In the genomic region with DNA sequence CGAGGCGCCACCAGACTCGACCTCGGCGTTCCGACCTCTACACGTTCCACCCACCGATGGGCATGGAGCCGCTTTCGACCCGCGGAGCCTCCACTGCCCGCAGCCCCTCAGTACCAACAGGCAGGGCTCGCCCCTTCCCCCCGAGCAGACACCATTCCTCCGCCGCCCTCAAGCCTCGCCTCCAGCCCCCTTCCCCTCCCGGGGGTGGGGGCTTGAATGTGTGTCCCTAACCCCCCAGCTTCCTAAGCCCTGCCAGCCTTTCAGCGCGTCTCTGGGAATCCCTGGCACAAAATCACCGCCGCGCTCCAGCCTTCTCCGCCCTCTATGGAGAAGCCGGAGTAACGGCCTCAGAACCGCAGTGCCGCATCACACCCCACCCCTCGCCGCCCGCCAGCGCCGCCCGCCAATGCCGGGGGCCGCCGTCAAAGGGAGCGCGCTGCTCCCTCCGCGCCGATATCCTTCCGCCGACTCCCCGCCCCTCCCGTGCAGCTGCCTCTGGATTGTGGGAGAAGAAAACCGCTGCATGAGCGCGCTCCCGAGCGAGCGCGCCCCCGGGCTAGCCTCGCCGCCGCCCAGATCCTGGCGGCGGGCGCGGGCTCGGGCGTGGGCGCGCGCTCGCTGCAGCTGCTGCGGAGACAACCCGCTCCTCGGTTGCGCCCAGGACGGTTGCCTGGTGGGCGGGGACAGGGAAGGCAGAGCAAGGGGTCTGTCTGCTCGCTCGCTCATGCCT, we compare ENCODE assay signal across 1 cellular context.
TF ChIP-seq lines count a peak whose summit lies in the region.

Gene CCDC88A (minus strand): TSS at position 343 of the 730 bp plus-strand sequence. CDS start 777 bp downstream, outside the sequence.

TF ChIP-seq in HCT116, 20 proteins besides CTCF, POLR2A, EP300 and RAD21:
- TF ChIP-seq POLR2AphosphoS5 (IDR thresholded peaks at IDR 0.05; ENCODE audit: low read depth, low read length): peak; percentile 87
- no peak for TF ChIP-seq EZH2phosphoT487 (IDR thresholded peaks at IDR 0.05; ENCODE audit: borderline replicate concordance)
- TF ChIP-seq FOSL1 (IDR thresholded peaks at IDR 0.05; ENCODE audit: low read depth): no peak; the same call in 1 of the 2 replicates
- peak; percentile 98 for TF ChIP-seq CBX3 (IDR thresholded peaks at IDR 0.05; ENCODE audit: low read depth)
- peak; percentile 76 for TF ChIP-seq SP1 (IDR thresholded peaks at IDR 0.05; ENCODE audit: low read depth)
- TF ChIP-seq, protein P1, sequence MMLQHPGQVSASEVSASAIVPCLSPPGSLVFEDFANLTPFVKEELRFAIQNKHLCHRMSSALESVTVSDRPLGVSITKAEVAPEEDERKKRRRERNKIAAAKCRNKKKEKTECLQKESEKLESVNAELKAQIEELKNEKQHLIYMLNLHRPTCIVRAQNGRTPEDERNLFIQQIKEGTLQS (IDR thresholded peaks at IDR 0.05): no peak; the same call in 1 of the 2 replicates
- peak; percentile 43; the same call in 1 of the 2 replicates for TF ChIP-seq JUND (IDR thresholded peaks at IDR 0.05)
- no peak for TF ChIP-seq ELF1 (IDR thresholded peaks at IDR 0.05; ENCODE audit: borderline replicate concordance, low read depth)
- TF ChIP-seq ZNF274 (IDR thresholded peaks at IDR 0.05; ENCODE audit: low read depth, low read length): no peak
- peak; percentile 97 for TF ChIP-seq TCF7L2 (IDR thresholded peaks at IDR 0.05; ENCODE audit: borderline replicate concordance, extremely low read depth, insufficient read depth, insufficient read length)
- no peak; the same call in 1 of the 2 replicates for TF ChIP-seq EGR1 (IDR thresholded peaks at IDR 0.05; ENCODE audit: low read depth)
- TF ChIP-seq ZFX (IDR thresholded peaks at IDR 0.05): no peak; the same call in 1 of the 2 replicates
- TF ChIP-seq MAX (IDR thresholded peaks at IDR 0.05): peak; percentile 75
- peak; percentile 34; the same call in 1 of the 2 replicates for TF ChIP-seq SRF (IDR thresholded peaks at IDR 0.05; ENCODE audit: low read depth)
- TF ChIP-seq YY1 (IDR thresholded peaks at IDR 0.05; ENCODE audit: extremely low read depth, insufficient replicate concordance, low read depth, low read length): peak; percentile 73
- TF ChIP-seq SIN3A (IDR thresholded peaks at IDR 0.05; ENCODE audit: low read depth): peak; percentile 94
- TF ChIP-seq EZH2 (IDR thresholded peaks at IDR 0.05): no peak
- no peak for TF ChIP-seq REST (IDR thresholded peaks at IDR 0.05; ENCODE audit: low read depth)
- TF ChIP-seq, protein P2, sequence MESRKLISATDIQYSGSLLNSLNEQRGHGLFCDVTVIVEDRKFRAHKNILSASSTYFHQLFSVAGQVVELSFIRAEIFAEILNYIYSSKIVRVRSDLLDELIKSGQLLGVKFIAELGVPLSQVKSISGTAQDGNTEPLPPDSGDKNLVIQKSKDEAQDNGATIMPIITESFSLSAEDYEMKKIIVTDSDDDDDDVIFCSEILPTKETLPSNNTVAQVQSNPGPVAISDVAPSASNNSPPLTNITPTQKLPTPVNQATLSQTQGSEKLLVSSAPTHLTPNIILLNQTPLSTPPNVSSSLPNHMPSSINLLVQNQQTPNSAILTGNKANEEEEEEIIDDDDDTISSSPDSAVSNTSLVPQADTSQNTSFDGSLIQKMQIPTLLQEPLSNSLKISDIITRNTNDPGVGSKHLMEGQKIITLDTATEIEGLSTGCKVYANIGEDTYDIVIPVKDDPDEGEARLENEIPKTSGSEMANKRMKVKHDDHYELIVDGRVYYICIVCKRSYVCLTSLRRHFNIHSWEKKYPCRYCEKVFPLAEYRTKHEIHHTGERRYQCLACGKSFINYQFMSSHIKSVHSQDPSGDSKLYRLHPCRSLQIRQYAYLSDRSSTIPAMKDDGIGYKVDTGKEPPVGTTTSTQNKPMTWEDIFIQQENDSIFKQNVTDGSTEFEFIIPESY (IDR thresholded peaks at IDR 0.05; ENCODE audit: extremely low read depth, insufficient replicate concordance, low read length): no peak
- TF ChIP-seq CEBPB (IDR thresholded peaks at IDR 0.05; ENCODE audit: low read depth): no peak; the same call in 1 of the 2 replicates
